Comparison of ENCODE assay signal across 35 cellular contexts in genomic region chr17:64038331-64039105, GRCh38. TPM values are rescaled to one million over a fixed set of nuclear protein-coding genes. Genes with fewer than 3 reads are reported as not detected.
"Had no signal": no experiment of that assay in that cellular context is flagged by ENCODE, and none has a peak within 500 bp of the region (broad histone marks: within the 10 kb centered on the region; RNA-seq: fewer than 3 reads in every experiment).

No MANE protein-coding gene starts in this region.

- H3K9me3 Mint-ChIP-seq: activated CD4-positive, alpha-beta memory T cell treated with anti-CD3 and anti-CD28 coated beads, Interleukin-2, amount 10 ng/mL, durations not matched to agents 7 days and 5 days; activated CD4-positive, alpha-beta T cell treated with anti-CD3 and anti-CD28 coated beads, Interleukin-2, amount 10 ng/mL, durations not matched to agents 7 days and 5 days; activated naive CD8-positive, alpha-beta T cell treated with anti-CD3 and anti-CD28 coated beads for 36 hours; activated T-helper 2 cell treated with anti-CD3 and anti-CD28 coated beads, Interferon-gamma antibody, Interleukin-2, Interleukin-4, amounts not matched to agents 10 μg/mL and 5 μg/mL and 100 μg/mL, durations not matched to agents 14 hours and 24 hours and 36 hours; nephron progenitor cell; stimulated activated naive B cell treated with anti-CD40 and anti-IgM and Interleukin-4, amounts not matched to agents 10 μg/mL and 1 μg/mL and 100 μg/mL, for 72 hours; WTC11 had no signal

- H3K4me1 Mint-ChIP-seq: activated naive CD8-positive, alpha-beta T cell treated with anti-CD3 and anti-CD28 coated beads for 36 hours had no signal

- FAIRE-seq: keratinocyte, urothelium cell line had no signal

- H3K27ac ChIP-seq: adrenal gland, body of pancreas, cardiac muscle cell, colonic mucosa, gastroesophageal sphincter, ovary, prostate gland, stomach, transverse colon had no signal

- ATAC-seq: body of pancreas; gastroesophageal sphincter; left cardiac atrium; left ventricle myocardium superior; sciatic nerve; stimulated activated naive B cell treated with anti-CD40 and anti-IgM and Interleukin-4, amounts not matched to agents 10 μg/mL and 1 μg/mL and 100 μg/mL, for 72 hours; WTC11 had no signal

- H3K4me1 ChIP-seq: colonic mucosa, gastroesophageal sphincter, prostate gland had no signal

- H3K36me3 ChIP-seq: cardiac muscle cell, ovary, prostate gland had no signal

- DNase-seq: activated CD4-positive, alpha-beta memory T cell treated with anti-CD3 and anti-CD28 coated beads, Interleukin-2, amount 10 ng/mL, durations not matched to agents 7 days and 5 days; activated CD4-positive, alpha-beta T cell treated with anti-CD3 and anti-CD28 coated beads for 1 hour; activated CD4-positive, alpha-beta T cell treated with anti-CD3 and anti-CD28 coated beads, Interleukin-2, amount 10 ng/mL, durations not matched to agents 7 days and 5 days; activated naive CD4-positive, alpha-beta T cell; activated naive CD8-positive, alpha-beta T cell treated with anti-CD3 and anti-CD28 coated beads for 36 hours; activated T-cell treated with anti-CD3 and anti-CD28 coated beads, Interleukin-2, amount 50 U/mL, for 48 hours; aorta; body of pancreas; cerebellar nuclear complex; colonic mucosa; effector CD8-positive, alpha-beta T cell; hippocampal formation; left cardiac atrium; left ventricle myocardium superior; nephron progenitor cell; ovary; retina; stimulated activated CD4-positive, alpha-beta T cell treated with anti-CD3 and anti-CD28 coated beads, Interleukin-1b, Interleukin-23, amount 100 ng/mL, for 48 hours; stimulated activated CD4-positive, alpha-beta T cell treated with anti-CD3 and anti-CD28 coated beads, Interleukin-4, amount 100 ng/mL, for 4 hours; stimulated activated CD8-positive, alpha-beta memory T cell treated with anti-CD3 and anti-CD28 coated beads, Interleukin-4, amount 100 ng/mL, for 48 hours; stimulated activated naive B cell treated with anti-CD40 and anti-IgM and Interleukin-4, amounts not matched to agents 10 μg/mL and 1 μg/mL and 100 μg/mL, for 72 hours; stomach; T-helper 1 cell; T1000; transverse colon had no signal

- H3K9me3 ChIP-seq: adrenal gland, body of pancreas, colonic mucosa, gastroesophageal sphincter, ovary, prostate gland, stomach, transverse colon had no signal

- H3K27me3 Mint-ChIP-seq: activated CD4-positive, alpha-beta memory T cell treated with anti-CD3 and anti-CD28 coated beads, Interleukin-2, amount 10 ng/mL, durations not matched to agents 7 days and 5 days; activated CD4-positive, alpha-beta T cell treated with anti-CD3 and anti-CD28 coated beads, Interleukin-2, amount 10 ng/mL, durations not matched to agents 7 days and 5 days; activated naive CD8-positive, alpha-beta T cell treated with anti-CD3 and anti-CD28 coated beads for 36 hours; stimulated activated naive B cell treated with anti-CD40 and anti-IgM and Interleukin-4, amounts not matched to agents 10 μg/mL and 1 μg/mL and 100 μg/mL, for 72 hours had no signal

- H3K4me3 ChIP-seq: adrenal gland, body of pancreas, cardiac muscle cell, colonic mucosa, gastroesophageal sphincter, ovary, prostate gland, smooth muscle cell, stomach, transverse colon had no signal

- H3K27me3 ChIP-seq: adrenal gland, body of pancreas, cardiac muscle cell, colonic mucosa, gastroesophageal sphincter, ovary, stomach, transverse colon had no signal

- H3K36me3 Mint-ChIP-seq: activated naive CD8-positive, alpha-beta T cell treated with anti-CD3 and anti-CD28 coated beads for 36 hours; WTC11 had no signal

- H3K4me3 Mint-ChIP-seq: activated CD4-positive, alpha-beta memory T cell treated with anti-CD3 and anti-CD28 coated beads, Interleukin-2, amount 10 ng/mL, durations not matched to agents 7 days and 5 days; activated CD4-positive, alpha-beta T cell treated with anti-CD3 and anti-CD28 coated beads, Interleukin-2, amount 10 ng/mL, durations not matched to agents 7 days and 5 days; activated naive CD8-positive, alpha-beta T cell treated with anti-CD3 and anti-CD28 coated beads for 36 hours; nephron progenitor cell; stimulated activated naive B cell treated with anti-CD40 and anti-IgM and Interleukin-4, amounts not matched to agents 10 μg/mL and 1 μg/mL and 100 μg/mL, for 72 hours; WTC11 had no signal

- H3K27ac Mint-ChIP-seq: activated CD4-positive, alpha-beta T cell treated with anti-CD3 and anti-CD28 coated beads, Interleukin-2, amount 10 ng/mL, durations not matched to agents 7 days and 5 days; activated naive CD8-positive, alpha-beta T cell treated with anti-CD3 and anti-CD28 coated beads for 36 hours; activated T-helper 2 cell treated with anti-CD3 and anti-CD28 coated beads, Interferon-gamma antibody, Interleukin-2, Interleukin-4, amounts not matched to agents 10 μg/mL and 5 μg/mL and 100 μg/mL, durations not matched to agents 14 hours and 24 hours and 36 hours; nephron progenitor cell; stimulated activated naive B cell treated with anti-CD40 and anti-IgM and Interleukin-4, amounts not matched to agents 10 μg/mL and 1 μg/mL and 100 μg/mL, for 72 hours; WTC11 had no signal

RNA-seq across cellular contexts. Expression of gene ICAM2, which starts 18.1 kb away (rescaled TPM):
- total RNA-seq: cardiac muscle cell, smooth muscle cell had no signal

RNA-seq across cellular contexts. Expression of gene PRR29, which starts 40.4 kb away (rescaled TPM):
- total RNA-seq: smooth muscle cell, transverse colon had no signal
